1 cellular context compared by ENCODE assay signal in the genomic region with DNA sequence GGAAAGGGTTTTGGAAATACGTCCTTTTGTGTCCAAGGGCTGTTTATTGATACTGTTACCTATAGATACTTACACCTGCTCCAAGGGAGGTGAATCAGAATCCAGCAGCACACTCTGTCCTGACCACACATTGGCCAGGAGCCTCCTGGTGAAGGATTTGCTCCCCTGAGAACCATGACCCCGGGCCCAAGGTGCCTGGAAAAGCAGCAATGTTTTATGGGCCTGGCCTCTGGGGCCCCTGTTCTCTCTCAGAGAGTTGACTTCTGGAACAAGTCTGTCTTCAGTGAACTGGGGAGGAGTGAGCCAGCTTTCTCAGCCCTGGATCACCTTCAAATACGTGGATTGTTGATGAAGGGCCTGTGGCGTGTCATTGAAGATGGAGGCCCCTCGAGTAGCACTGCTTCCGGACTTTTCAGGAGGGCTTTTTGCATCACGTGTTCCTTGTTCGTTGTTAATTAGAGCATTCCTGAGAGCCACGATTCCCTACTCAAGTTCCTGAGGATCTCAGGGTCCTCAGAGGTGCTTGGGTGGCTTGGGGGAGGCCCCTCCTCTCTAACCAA.
TF ChIP-seq lines count a peak whose summit lies in the region.

No MANE protein-coding gene starts in this region.

TF ChIP-seq in endothelial cell of umbilical vein, 7 proteins besides CTCF, POLR2A, EP300 and RAD21:
- no peak for TF ChIP-seq POLR2AphosphoS5 (IDR thresholded peaks at IDR 0.05; ENCODE audit: insufficient read depth, low read depth, low read length)
- TF ChIP-seq FOS (IDR thresholded peaks at IDR 0.05; ENCODE audit: borderline replicate concordance, insufficient read depth, low read length) = no peak
- no peak for TF ChIP-seq MYC (IDR thresholded peaks at IDR 0.05; ENCODE audit: low read depth, low read length)
- TF ChIP-seq EZH2 (IDR thresholded peaks at IDR 0.05; ENCODE audit: borderline replicate concordance, low read depth, low read length, severe bottlenecking) = no peak
- no peak for TF ChIP-seq GATA2 (IDR thresholded peaks at IDR 0.05; ENCODE audit: insufficient read depth, insufficient read length, low read depth, low read length)
- no peak for TF ChIP-seq JUN (IDR thresholded peaks at IDR 0.05; ENCODE audit: borderline replicate concordance, insufficient read depth, insufficient read length, low read depth)
- TF ChIP-seq, protein P1, sequence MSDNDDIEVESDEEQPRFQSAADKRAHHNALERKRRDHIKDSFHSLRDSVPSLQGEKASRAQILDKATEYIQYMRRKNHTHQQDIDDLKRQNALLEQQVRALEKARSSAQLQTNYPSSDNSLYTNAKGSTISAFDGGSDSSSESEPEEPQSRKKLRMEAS (IDR thresholded peaks at IDR 0.05; ENCODE audit: insufficient read depth, insufficient read length) = no peak
TF ChIP-seq in endothelial cell of umbilical vein: peak in this region for 0.
